ENCODE assay signal across 1 cellular context in genomic region chr1:197360068-197360467, GRCh38.
TF ChIP-seq lines count a peak whose summit lies in the region.

No MANE protein-coding gene starts in this region.

TF ChIP-seq in GM23338, 12 proteins besides CTCF, POLR2A, EP300 and RAD21 (continued from another document):
- TF ChIP-seq, protein P1, sequence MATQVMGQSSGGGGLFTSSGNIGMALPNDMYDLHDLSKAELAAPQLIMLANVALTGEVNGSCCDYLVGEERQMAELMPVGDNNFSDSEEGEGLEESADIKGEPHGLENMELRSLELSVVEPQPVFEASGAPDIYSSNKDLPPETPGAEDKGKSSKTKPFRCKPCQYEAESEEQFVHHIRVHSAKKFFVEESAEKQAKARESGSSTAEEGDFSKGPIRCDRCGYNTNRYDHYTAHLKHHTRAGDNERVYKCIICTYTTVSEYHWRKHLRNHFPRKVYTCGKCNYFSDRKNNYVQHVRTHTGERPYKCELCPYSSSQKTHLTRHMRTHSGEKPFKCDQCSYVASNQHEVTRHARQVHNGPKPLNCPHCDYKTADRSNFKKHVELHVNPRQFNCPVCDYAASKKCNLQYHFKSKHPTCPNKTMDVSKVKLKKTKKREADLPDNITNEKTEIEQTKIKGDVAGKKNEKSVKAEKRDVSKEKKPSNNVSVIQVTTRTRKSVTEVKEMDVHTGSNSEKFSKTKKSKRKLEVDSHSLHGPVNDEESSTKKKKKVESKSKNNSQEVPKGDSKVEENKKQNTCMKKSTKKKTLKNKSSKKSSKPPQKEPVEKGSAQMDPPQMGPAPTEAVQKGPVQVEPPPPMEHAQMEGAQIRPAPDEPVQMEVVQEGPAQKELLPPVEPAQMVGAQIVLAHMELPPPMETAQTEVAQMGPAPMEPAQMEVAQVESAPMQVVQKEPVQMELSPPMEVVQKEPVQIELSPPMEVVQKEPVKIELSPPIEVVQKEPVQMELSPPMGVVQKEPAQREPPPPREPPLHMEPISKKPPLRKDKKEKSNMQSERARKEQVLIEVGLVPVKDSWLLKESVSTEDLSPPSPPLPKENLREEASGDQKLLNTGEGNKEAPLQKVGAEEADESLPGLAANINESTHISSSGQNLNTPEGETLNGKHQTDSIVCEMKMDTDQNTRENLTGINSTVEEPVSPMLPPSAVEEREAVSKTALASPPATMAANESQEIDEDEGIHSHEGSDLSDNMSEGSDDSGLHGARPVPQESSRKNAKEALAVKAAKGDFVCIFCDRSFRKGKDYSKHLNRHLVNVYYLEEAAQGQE (IDR thresholded peaks at IDR 0.05; ENCODE audit: unreplicated experiment): no peak
- TF ChIP-seq NANOG (IDR thresholded peaks at IDR 0.05; ENCODE audit: borderline replicate concordance): no peak
